ENCODE assay signal across 1 cellular context in genomic region chr10:48511066-48511854, GRCh38.
A peak's percentile ranks its signal among the peaks of the same experiment; 100 is the strongest.
TF ChIP-seq lines count a peak whose summit lies in the region.

No MANE protein-coding gene starts in this region.

TF ChIP-seq in K562, 482 proteins besides CTCF, POLR2A, EP300 and RAD21 (continued from another document):
- TF ChIP-seq ADNP (tag; IDR thresholded peaks at IDR 0.05) (no peak), ATF7 (IDR thresholded peaks at IDR 0.05) (0 out of 2 replicates have a peak, but pooled peaks have one; percentile 12), NR2C2 (CRISPR knock-in tag; IDR thresholded peaks at IDR 0.05) (no peak), NR2C2 (tag; IDR thresholded peaks at IDR 0.05) (no peak), MAX (CRISPR knock-in tag; IDR thresholded peaks at IDR 0.05) (no peak)
TF ChIP-seq in K562: peak in this region for 1.
